9 cellular contexts compared by ENCODE assay signal in the genomic region with DNA sequence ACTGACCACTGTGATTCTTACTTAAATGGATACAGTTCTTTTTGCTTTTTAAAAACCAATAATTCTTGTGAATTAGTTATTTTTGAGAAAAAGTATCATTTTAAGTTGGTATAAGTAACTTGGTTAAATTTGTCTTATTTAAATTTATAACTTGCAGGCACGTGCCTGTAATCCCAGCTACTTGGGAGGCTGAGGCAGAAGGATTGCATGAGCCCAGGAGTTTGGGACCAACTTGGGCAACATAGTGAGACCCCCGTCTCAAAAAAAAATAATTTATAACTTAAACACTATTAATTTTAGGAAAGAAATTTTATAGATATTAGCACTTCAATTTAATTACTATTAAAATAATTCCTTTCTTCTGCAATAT. TPM values are rescaled to one million over a fixed set of nuclear protein-coding genes. Genes with fewer than 3 reads are reported as not detected.
A peak's percentile ranks its signal among the peaks of the same experiment; 100 is the strongest.
DNase-seq lines count a peak whose midpoint lies in the region; ATAC-seq and TF ChIP-seq lines count a peak whose summit lies in the region.
"Had no signal": no experiment of that assay in that cellular context is flagged by ENCODE, and none has a peak within 500 bp of the region (broad histone marks: within the 10 kb centered on the region; RNA-seq: fewer than 3 reads in every experiment).

No MANE protein-coding gene starts in this region.

- H3K36me3 ChIP-seq in BE2C (no peaks in the 10 kb centered on the region), PC-3 (ENCODE audit: low read depth, low read length) (no peaks in the 10 kb centered on the region), neutrophil (peaks cover 9% of the 10 kb centered on the region), mesendoderm (ENCODE audit: control insufficient read depth, insufficient read depth, low read length) (no peaks in the 10 kb centered on the region)

- H2AFZ ChIP-seq in PC-3 (ENCODE audit: low read length): no peak overlapping the region

- H3K9ac ChIP-seq in PC-3 (ENCODE audit: low read length): peak overlapping the region; percentile 18
- H3K9ac ChIP-seq in mesendoderm (ENCODE audit: low read length): no peak overlapping the region

- CTCF ChIA-PET in PC-3 (lab: Charles Lee): interaction anchor here (0.6 kb wide), 1 partner anchor 12 kb away, joined by 3 read pairs; no protein-coding TSS in a partner anchor

- no peak overlapping the region for H2BK15ac ChIP-seq in mesendoderm (replicated peaks; ENCODE audit: low read depth)

- no peak for ATAC-seq in PC-3
- ATAC-seq in HG02678 (IDR thresholded peaks at IDR 0.05; ENCODE audit: unreplicated experiment): no peak

- no peaks in the 10 kb centered on the region for H3F3A ChIP-seq in PC-3 (ENCODE audit: low read length, unreplicated experiment)

- H2BK120ac ChIP-seq in mesendoderm (ENCODE audit: low read depth, low read length): no peak overlapping the region

- no TSS peak for BruUV-seq in PC-3 (replicated peaks; lab: Mats Ljungman, UMichigan)

- no CpG with 5 or more reads among the region's 2 CpGs for WGBS in mesendoderm (ENCODE audit: extremely low coverage, insufficient coverage, low lambda C conversion rate)

- no peaks in the 10 kb centered on the region for H3K9me2 ChIP-seq in PC-3 (replicated peaks; ENCODE audit: low read length)

- no peaks in the 10 kb centered on the region for H4K20me1 ChIP-seq in PC-3 (ENCODE audit: low read length)

- H3K4me2 ChIP-seq in PC-3 (ENCODE audit: low read length) (peak overlapping the region; percentile 88), mesendoderm (ENCODE audit: low read length) (no peak overlapping the region)

- H4K8ac ChIP-seq in mesendoderm (ENCODE audit: low read depth, low read length): no peak overlapping the region

- H3K9me3 ChIP-seq in BE2C: no peaks in the 10 kb centered on the region
- no peaks in the 10 kb centered on the region for H3K9me3 ChIP-seq in PC-3 (ENCODE audit: low read length)
- no peaks in the 10 kb centered on the region for H3K9me3 ChIP-seq in neutrophil

- DNase-seq in BE2C: no peak
- DNase-seq in PC-3: no peak
- no peak for DNase-seq in epithelial cell of esophagus (ENCODE audit: low read depth)
- DNase-seq in HPDE6-E6E7 (ENCODE audit: extremely low spot score): no peak
- DNase-seq in mesendoderm: no peak
- DNase-seq in NCI-H2107 treated with DMSO at 0.1 percent for 48 hours (lab: John Stamatoyannopoulos, UW; ENCODE audit: unreplicated experiment): no peak
- DNase-seq: activated CD8-positive, alpha-beta memory T cell treated with anti-CD3 and anti-CD28 coated beads, Interleukin-2, amount 50 U/mL, for 4 hours had no signal

- no peak overlapping the region for H3K56ac ChIP-seq in mesendoderm (ENCODE audit: low read length)

- H3K4me1 ChIP-seq in BE2C (no peaks in the 10 kb centered on the region), PC-3 (ENCODE audit: insufficient read depth, low read length) (peaks cover 54% of the 10 kb centered on the region), neutrophil (ENCODE audit: control insufficient read depth in 1 of 2, insufficient read depth in 1 of 2, low read depth in 1 of 2, low read length in 1 of 2) (peaks cover 82% of the 10 kb centered on the region in 2 experiments), mesendoderm (ENCODE audit: control insufficient read depth, low read depth, low read length) (peaks cover 1% of the 10 kb centered on the region)

- H3K4ac ChIP-seq in mesendoderm (ENCODE audit: low read depth, low read length): no peak overlapping the region

- intact Hi-C loops in PC-3 (cut with micrococcal nuclease): no loop called here

- no peaks in the 10 kb centered on the region for H3K27me3 ChIP-seq in BE2C
- no peaks in the 10 kb centered on the region for H3K27me3 ChIP-seq in PC-3 (ENCODE audit: low read length)
- H3K27me3 ChIP-seq in neutrophil: no peaks in the 10 kb centered on the region
- H3K27me3 ChIP-seq in mesendoderm (ENCODE audit: insufficient read depth, low read length, poor library complexity): no peaks in the 10 kb centered on the region

- H3K27ac ChIP-seq in PC-3 (ENCODE audit: low read length): no peak overlapping the region
- H3K27ac ChIP-seq in neutrophil: peak overlapping the region; percentile 15
- no peak overlapping the region for H3K27ac ChIP-seq in mesendoderm (ENCODE audit: low read depth, low read length)

- no peak overlapping the region for H2BK5ac ChIP-seq in mesendoderm (ENCODE audit: low read length)

- H3K79me1 ChIP-seq in mesendoderm (ENCODE audit: low read length): no peaks in the 10 kb centered on the region

- H3K18ac ChIP-seq in mesendoderm (ENCODE audit: low read length): no peak overlapping the region

- TF ChIP-seq CTCF in BE2C (IDR thresholded peaks at IDR 0.05; ENCODE audit: low read depth, low read length) (no peak), PC-3 (conservative IDR thresholded peaks at IDR 0.05; ENCODE audit: low read depth, low read length) (no peak), epithelial cell of esophagus (IDR thresholded peaks at IDR 0.05; ENCODE audit: insufficient read depth, low read depth, low read length, missing control alignments) (no peak), neutrophil (IDR thresholded peaks at IDR 0.05) (no peak)

- H4K5ac ChIP-seq in mesendoderm (ENCODE audit: low read length): no peak overlapping the region

- H3K79me2 ChIP-seq in PC-3 (ENCODE audit: low read length) (peaks cover 95% of the 10 kb centered on the region), mesendoderm (ENCODE audit: control insufficient read depth, insufficient read depth, low read length) (no peaks in the 10 kb centered on the region)

- H3K4me3 ChIP-seq in BE2C (ENCODE audit: low read depth, low read length): peak overlapping the region; percentile 92
- H3K4me3 ChIP-seq in PC-3 (ENCODE audit: low read length): peak overlapping the region; percentile 90
- peak overlapping the region; percentile 90 for H3K4me3 ChIP-seq in epithelial cell of esophagus (ENCODE audit: low read length)
- H3K4me3 ChIP-seq in neutrophil (ENCODE audit: low read depth in 1 of 2, low read length in 1 of 2): peak overlapping the region; percentile 77 to 87
- H3K4me3 ChIP-seq in mesendoderm (ENCODE audit: low read length): no peak overlapping the region

- H2AK5ac ChIP-seq in mesendoderm (ENCODE audit: low read length): no peak overlapping the region

- POLR2A ChIA-PET in PC-3 (lab: Charles Lee; ENCODE audit: unreplicated experiment): interaction anchor here (0.7 kb wide), 2 partner anchors 31 to 70 kb away, joined by 3 to 7 read pairs; no protein-coding TSS in a partner anchor

- no peak overlapping the region for H3K23ac ChIP-seq in mesendoderm (ENCODE audit: low read length)

RNA-seq across cellular contexts. Expression of a gene that starts 5.0 kb away (rescaled TPM):
- polyA plus RNA-seq in BE2C (2012; ENCODE audit: insufficient read depth, insufficient read length, low read depth): 18.9 TPM
- 26.2 and 37.0 TPM in 2 replicates for total RNA-seq in PC-3 (2014; rRNA removed)
- 2.4 TPM for polyA plus RNA-seq in mesendoderm (2013, experiment 1 of 2)
- 2.4 TPM for polyA plus RNA-seq in mesendoderm (2013, experiment 2 of 2)
